1 cellular context compared by ENCODE assay signal in the genomic region with DNA sequence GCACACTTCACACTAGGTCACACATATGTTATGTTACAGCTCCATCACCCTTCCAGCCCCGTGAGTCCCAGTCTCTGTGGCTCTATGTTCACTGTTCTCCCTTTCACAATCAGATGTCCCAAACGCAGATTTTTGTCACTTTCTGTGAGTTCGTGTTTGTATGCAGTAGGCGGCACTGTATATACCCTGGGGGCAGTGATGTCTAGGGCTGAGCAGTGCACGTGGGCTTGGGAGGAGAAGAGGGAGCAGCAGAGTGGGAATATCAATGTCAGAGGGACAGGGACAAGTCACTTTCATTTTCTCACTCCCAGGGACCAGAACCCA.
TF ChIP-seq lines count a peak whose summit lies in the region.

No MANE protein-coding gene starts in this region.

TF ChIP-seq in A549, 52 proteins besides CTCF, POLR2A, EP300 and RAD21 (continued from another document):
- TF ChIP-seq, protein P1, sequence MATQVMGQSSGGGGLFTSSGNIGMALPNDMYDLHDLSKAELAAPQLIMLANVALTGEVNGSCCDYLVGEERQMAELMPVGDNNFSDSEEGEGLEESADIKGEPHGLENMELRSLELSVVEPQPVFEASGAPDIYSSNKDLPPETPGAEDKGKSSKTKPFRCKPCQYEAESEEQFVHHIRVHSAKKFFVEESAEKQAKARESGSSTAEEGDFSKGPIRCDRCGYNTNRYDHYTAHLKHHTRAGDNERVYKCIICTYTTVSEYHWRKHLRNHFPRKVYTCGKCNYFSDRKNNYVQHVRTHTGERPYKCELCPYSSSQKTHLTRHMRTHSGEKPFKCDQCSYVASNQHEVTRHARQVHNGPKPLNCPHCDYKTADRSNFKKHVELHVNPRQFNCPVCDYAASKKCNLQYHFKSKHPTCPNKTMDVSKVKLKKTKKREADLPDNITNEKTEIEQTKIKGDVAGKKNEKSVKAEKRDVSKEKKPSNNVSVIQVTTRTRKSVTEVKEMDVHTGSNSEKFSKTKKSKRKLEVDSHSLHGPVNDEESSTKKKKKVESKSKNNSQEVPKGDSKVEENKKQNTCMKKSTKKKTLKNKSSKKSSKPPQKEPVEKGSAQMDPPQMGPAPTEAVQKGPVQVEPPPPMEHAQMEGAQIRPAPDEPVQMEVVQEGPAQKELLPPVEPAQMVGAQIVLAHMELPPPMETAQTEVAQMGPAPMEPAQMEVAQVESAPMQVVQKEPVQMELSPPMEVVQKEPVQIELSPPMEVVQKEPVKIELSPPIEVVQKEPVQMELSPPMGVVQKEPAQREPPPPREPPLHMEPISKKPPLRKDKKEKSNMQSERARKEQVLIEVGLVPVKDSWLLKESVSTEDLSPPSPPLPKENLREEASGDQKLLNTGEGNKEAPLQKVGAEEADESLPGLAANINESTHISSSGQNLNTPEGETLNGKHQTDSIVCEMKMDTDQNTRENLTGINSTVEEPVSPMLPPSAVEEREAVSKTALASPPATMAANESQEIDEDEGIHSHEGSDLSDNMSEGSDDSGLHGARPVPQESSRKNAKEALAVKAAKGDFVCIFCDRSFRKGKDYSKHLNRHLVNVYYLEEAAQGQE (IDR thresholded peaks at IDR 0.05): no peak
TF ChIP-seq in A549: peak in this region for 0.
